2 cellular contexts compared by ENCODE assay signal in genomic region chr14:94558842-94559241, GRCh38.
TF ChIP-seq lines count a peak whose summit lies in the region.

No MANE protein-coding gene starts in this region.

TF ChIP-seq in GM23338, 12 proteins besides CTCF, POLR2A, EP300 and RAD21:
- TF ChIP-seq ZNF114 (CRISPR knock-in tag; IDR thresholded peaks at IDR 0.05) (no peak), EZH2phosphoT487 (IDR thresholded peaks at IDR 0.05; ENCODE audit: unreplicated experiment) (no peak), EZH2 (IDR thresholded peaks at IDR 0.05; ENCODE audit: low read depth, unreplicated experiment) (no peak), POLR2AphosphoS5 (IDR thresholded peaks at IDR 0.05; ENCODE audit: low read depth) (no peak), JUNB (IDR thresholded peaks at IDR 0.05; ENCODE audit: unreplicated experiment) (no peak), ETS1 (IDR thresholded peaks at IDR 0.05) (no peak), NANOG (IDR thresholded peaks at IDR 0.05; ENCODE audit: borderline replicate concordance) (no peak), CREB1 (CRISPR knock-in tag; IDR thresholded peaks at IDR 0.05; ENCODE audit: low read depth) (no peak), ZNF331 (CRISPR knock-in tag; IDR thresholded peaks at IDR 0.05; ENCODE audit: low read depth) (no peak), REST (IDR thresholded peaks at IDR 0.05; ENCODE audit: unreplicated experiment) (no peak), STAT1 (IDR thresholded peaks at IDR 0.05; ENCODE audit: unreplicated experiment) (no peak), ZNF462 (CRISPR knock-in tag; IDR thresholded peaks at IDR 0.05) (no peak)

TF ChIP-seq in HepG2, 621 proteins besides CTCF, POLR2A, EP300 and RAD21:
- TF ChIP-seq ZNF644 (CRISPR knock-in tag; IDR thresholded peaks at IDR 0.05; ENCODE audit: low read depth) (no peak), SALL1 (CRISPR knock-in tag; IDR thresholded peaks at IDR 0.05) (no peak), ZNF17 (CRISPR knock-in tag; IDR thresholded peaks at IDR 0.05) (no peak), ELF1 (CRISPR knock-in tag; IDR thresholded peaks at IDR 0.05) (no peak), ZNF782 (CRISPR knock-in tag; IDR thresholded peaks at IDR 0.05; ENCODE audit: borderline replicate concordance) (no peak), ZNF556 (CRISPR knock-in tag; IDR thresholded peaks at IDR 0.05; ENCODE audit: borderline replicate concordance) (no peak), REPIN1 (CRISPR knock-in tag; IDR thresholded peaks at IDR 0.05; ENCODE audit: borderline replicate concordance, low read depth) (no peak), ZNF121 (CRISPR knock-in tag; IDR thresholded peaks at IDR 0.05) (no peak), THAP11 (CRISPR knock-in tag; IDR thresholded peaks at IDR 0.05) (no peak), TRIM22 (IDR thresholded peaks at IDR 0.05) (no peak), MAF1 (CRISPR knock-in tag; IDR thresholded peaks at IDR 0.05; ENCODE audit: borderline replicate concordance) (no peak), TBX3 (IDR thresholded peaks at IDR 0.05; ENCODE audit: borderline replicate concordance) (no peak), ZNF30 (CRISPR knock-in tag; IDR thresholded peaks at IDR 0.05) (no peak), ZNF275 (CRISPR knock-in tag; IDR thresholded peaks at IDR 0.05; ENCODE audit: borderline replicate concordance) (no peak), HOXD1 (CRISPR knock-in tag; IDR thresholded peaks at IDR 0.05) (no peak), ZNF768 (CRISPR knock-in tag; IDR thresholded peaks at IDR 0.05) (no peak)
